Comparison of ENCODE assay signal across 8 cellular contexts in the genomic region with DNA sequence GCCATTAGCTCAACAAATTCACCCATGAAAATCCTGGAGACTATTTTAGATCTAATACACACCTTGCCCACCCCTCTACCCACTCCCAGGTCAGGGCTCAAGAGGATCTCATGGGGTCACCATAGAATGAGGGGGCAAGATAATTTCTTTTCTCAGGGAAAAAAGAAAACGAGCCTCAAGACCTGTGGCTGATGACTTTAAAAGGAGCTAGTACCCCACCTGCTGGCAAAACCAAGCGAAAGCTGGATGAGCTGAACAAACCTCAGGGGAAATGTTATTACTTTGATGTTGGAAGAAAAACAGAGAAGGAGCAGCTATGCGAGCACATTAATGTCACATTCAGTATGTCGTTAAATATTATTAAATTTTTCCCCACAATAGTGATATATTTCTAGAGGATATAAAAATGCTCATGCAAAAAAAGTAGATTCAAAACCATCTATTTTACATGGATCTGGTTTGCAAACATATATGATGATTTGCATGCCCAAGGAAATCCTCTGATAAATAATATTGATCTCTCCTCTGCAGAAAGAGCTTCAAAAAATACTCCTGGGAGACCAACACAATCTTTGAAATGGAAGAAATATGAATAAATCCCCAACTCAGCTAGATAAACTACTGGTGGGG. TPM values are rescaled to one million over a fixed set of nuclear protein-coding genes. Genes with fewer than 3 reads are reported as not detected.
DNase-seq lines count a peak whose midpoint lies in the region; ATAC-seq, FAIRE-seq and TF ChIP-seq lines count a peak whose summit lies in the region.

No MANE protein-coding gene starts in this region.

- H3K4me3 ChIP-seq in colonic mucosa = no peak overlapping the region
- no peak overlapping the region for H3K4me3 ChIP-seq in lower lobe of right lung

- H3K27ac ChIP-seq in colonic mucosa (no peak overlapping the region), lower lobe of right lung (no peak overlapping the region)

- H3K36me3 ChIP-seq in colonic mucosa (no peaks in the 10 kb centered on the region), lower lobe of right lung (no peaks in the 10 kb centered on the region)

- FAIRE-seq in TTC549 (lab: Jason Lieb, UNC) = peak; percentile 52

- intact Hi-C loops in colonic mucosa (cut with DNase I) = loop anchor here (5.0 kb wide), 2 partner anchors 55 to 125 kb away; no protein-coding TSS in a partner anchor
- intact Hi-C loops in lower lobe of right lung (cut with DNase I) = no loop called here

- H3K9me3 ChIP-seq in colonic mucosa (no peaks in the 10 kb centered on the region), lower lobe of right lung (no peaks in the 10 kb centered on the region)

- H3K27me3 ChIP-seq in colonic mucosa (no peaks in the 10 kb centered on the region), lower lobe of right lung (ENCODE audit: low read depth) (no peaks in the 10 kb centered on the region)

- H3K9ac ChIP-seq in colonic mucosa (ENCODE audit: low read depth in 2 of 2, low read length in 2 of 2) = no peak overlapping the region

- DNase-seq in AML-193 (lab: John Stamatoyannopoulos, UW) = peak; percentile 83 to 85
- DNase-seq in NCI-H2081 treated with DMSO at 0.1 percent for 48 hours (lab: John Stamatoyannopoulos, UW) = peak; percentile 26
- peak; percentile 78 for DNase-seq in colonic mucosa
- no peak for DNase-seq in lower lobe of right lung
- peak in 5 of 6 experiments; percentile 4 to 42 (median 29) for DNase-seq in stimulated activated naive CD4-positive, alpha-beta T cell (lab: John Stamatoyannopoulos, UW)

- H3K4me1 ChIP-seq in colonic mucosa = no peaks in the 10 kb centered on the region
- peaks cover 21% of the 10 kb centered on the region for H3K4me1 ChIP-seq in lower lobe of right lung

- TF ChIP-seq CTCF in colonic mucosa (IDR thresholded peaks at IDR 0.05) (peak; percentile 56), lower lobe of right lung (IDR thresholded peaks at IDR 0.05) (peak; percentile 71)

- ATAC-seq in GM19351 (IDR thresholded peaks at IDR 0.05; ENCODE audit: unreplicated experiment) (peak; percentile 64), lower lobe of right lung (peak; percentile 17 to 77), HG03196 (IDR thresholded peaks at IDR 0.05; ENCODE audit: unreplicated experiment) (no peak)

RNA-seq across cellular contexts. Expression of gene PLD1, which starts 37.7 kb away (rescaled TPM):
- total RNA-seq in colonic mucosa (10 to 100 TPM; 49.6 to 81.3 TPM), lower lobe of right lung (27.7 TPM)
